Comparison of ENCODE assay signal across 20 cellular contexts in genomic region chr6:21840428-21840827, GRCh38.
A peak's percentile ranks its signal among the peaks of the same experiment; 100 is the strongest.
DNase-seq lines count a peak whose midpoint lies in the region; ATAC-seq, FAIRE-seq and TF ChIP-seq lines count a peak whose summit lies in the region.
"Had no signal": no experiment of that assay in that cellular context is flagged by ENCODE, and none has a peak within 500 bp of the region (broad histone marks: within the 10 kb centered on the region; RNA-seq: fewer than 3 reads in every experiment).

No MANE protein-coding gene starts in this region.

- H3K9ac ChIP-seq in K562 (ENCODE audit: insufficient read depth in 1 of 2, low read depth in 2 of 2, low read length in 2 of 2): no peak overlapping the region
- H3K9ac ChIP-seq: BLaER1 treated with 17β-estradiol and CSF1 and Interleukin-3, amounts not matched to agents 10 nM and 100 nM had no signal

- H3K27me3 ChIP-seq in K562 (ENCODE audit: control insufficient read depth in 2 of 2, insufficient read depth in 2 of 2, low read length in 2 of 2) (peaks cover 5 to 8% of the 10 kb centered on the region in 2 experiments; a peak in 2 of 5 replicates), upper lobe of right lung (no peaks in the 10 kb centered on the region)
- H3K27me3 ChIP-seq: BLaER1 treated with 17β-estradiol and CSF1 and Interleukin-3, amounts not matched to agents 10 nM and 100 nM; thyroid gland had no signal

- H4K20me1 ChIP-seq in K562 (replicated peaks; ENCODE audit: control insufficient read depth, insufficient read depth, low read length): no peaks in the 10 kb centered on the region
- H4K20me1 ChIP-seq: BLaER1 treated with 17β-estradiol and CSF1 and Interleukin-3, amounts not matched to agents 10 nM and 100 nM had no signal

- peak; percentile 49 for DNase-seq in EH (ENCODE audit: low read depth)
- peak; percentile 23 for DNase-seq in LHCN-M2 (ENCODE audit: low read depth)
- DNase-seq in K562 (ENCODE audit: extremely low read depth in 1 of 4, low spot score in 3 of 4): no peak
- peak; percentile 15 for DNase-seq in kidney tubule cell (ENCODE audit: low spot score)
- no peak for DNase-seq in T-helper 2 cell
- no peak for DNase-seq in NCI-H748 (lab: John Stamatoyannopoulos, UW; ENCODE audit: unreplicated experiment)
- no peak for DNase-seq in upper lobe of right lung
- DNase-seq: activated CD8-positive, alpha-beta T cell treated with anti-CD3 and anti-CD28 coated beads for 36 hours; glutamatergic neuron; H7; islet precursor cell; mucosa of descending colon; occipital lobe; stimulated activated CD4-positive, alpha-beta T cell treated with anti-CD3 and anti-CD28 coated beads, Interleukin-4, amount 100 ng/mL, for 4 hours; thyroid gland had no signal

- H3K9me3 ChIP-seq in K562 (replicated peaks; ENCODE audit: control insufficient read depth, insufficient read depth, low read depth, low read length) (no peaks in the 10 kb centered on the region), upper lobe of right lung (no peaks in the 10 kb centered on the region)
- H3K9me3 ChIP-seq: mucosa of descending colon, thyroid gland had no signal

- H3K9me1 ChIP-seq in K562 (ENCODE audit: control insufficient read depth, insufficient read depth, low read length): no peaks in the 10 kb centered on the region

- 0% methylated on average over 2 of the region's 2 CpGs for WGBS in K562 (ENCODE audit: insufficient coverage, low coverage, missing lambda C conversion rate)

- H3K4me1 ChIP-seq in K562 (replicated peaks in 1 of 2; ENCODE audit: control insufficient read depth in 2 of 2, insufficient read depth in 2 of 2, low read length in 2 of 2): no peaks in the 10 kb centered on the region
- H3K4me1 ChIP-seq in upper lobe of right lung: peaks cover 3% of the 10 kb centered on the region
- H3K4me1 ChIP-seq: thyroid gland had no signal

- TF ChIP-seq CTCF in K562 (IDR thresholded peaks at IDR 0.05 in 2 of 3, conservative IDR thresholded peaks at IDR 0.05 in 1 of 3; ENCODE audit: insufficient read depth in 2 of 3, low read depth in 1 of 3, low read length in 3 of 3) (no peak), upper lobe of right lung (IDR thresholded peaks at IDR 0.05) (no peak)

- H3K4me3 ChIP-seq in K562: no peak overlapping the region
- no peak overlapping the region for H3K4me3 ChIP-seq in upper lobe of right lung
- H3K4me3 ChIP-seq: BLaER1 treated with 17β-estradiol and CSF1 and Interleukin-3, amounts not matched to agents 10 nM and 100 nM; mucosa of descending colon; thyroid gland had no signal

- H3K36me3 ChIP-seq in K562 (ENCODE audit: control insufficient read depth, insufficient read depth, low read length) (no peaks in the 10 kb centered on the region), upper lobe of right lung (no peaks in the 10 kb centered on the region)
- H3K36me3 ChIP-seq: BLaER1 treated with 17β-estradiol and CSF1 and Interleukin-3, amounts not matched to agents 10 nM and 100 nM; thyroid gland had no signal

- CTCF ChIA-PET in K562 (lab: Yijun Ruan, JAX; ENCODE audit: low intra/inter-chr PET ratio): no interaction called here

- no peaks in the 10 kb centered on the region for H3K79me2 ChIP-seq in K562 (ENCODE audit: control insufficient read depth, insufficient read depth, low read length)

- no peak for TF ChIP-seq EP300 in K562 (IDR thresholded peaks at IDR 0.05; ENCODE audit: low read length)

- intact Hi-C loops in K562 (cut with micrococcal nuclease) (no loop called here), upper lobe of right lung (cut with DNase I) (no loop called here)

- no peak overlapping the region for H3K27ac ChIP-seq in K562 (ENCODE audit: extremely low read depth, low read depth, low read length)
- H3K27ac ChIP-seq in upper lobe of right lung: no peak overlapping the region
- H3K27ac ChIP-seq: thyroid gland had no signal

- in situ Hi-C loops in K562 (cut with MboI): no loop called here

- BruUV-seq in K562 (replicated peaks; lab: Mats Ljungman, UMichigan): no TSS peak

- no peak overlapping the region for H3K4me2 ChIP-seq in K562 (ENCODE audit: insufficient read depth, low read length)

- no peak for FAIRE-seq in K562 (lab: Jason Lieb, UNC)
- FAIRE-seq: endometrium, TTC549 had no signal

- POLR2A ChIA-PET in K562 (lab: Yijun Ruan, JAX): no interaction called here

- TF ChIP-seq POLR2A in K562 (conservative IDR thresholded peaks at IDR 0.05): no peak

- H2AFZ ChIP-seq in K562 (ENCODE audit: low read depth, low read length): no peak overlapping the region

- ATAC-seq in K562: no peak
- no peak for ATAC-seq in GM19467 (IDR thresholded peaks at IDR 0.05; ENCODE audit: unreplicated experiment)
- ATAC-seq in upper lobe of right lung: no peak
- ATAC-seq: activated CD8-positive, alpha-beta T cell treated with anti-CD3 and anti-CD28 coated beads for 36 hours; activated T-helper 17 cell treated with anti-CD3 and anti-CD28 coated beads, Interleukin-2, amount 50 U/mL, for 72 hours; mucosa of descending colon had no signal

- no peak for TF ChIP-seq RAD21 in K562 (CRISPR knock-in tag; conservative IDR thresholded peaks at IDR 0.05 in 1 of 2, IDR thresholded peaks at IDR 0.05 in 1 of 2)

TF ChIP-seq in K562, 482 proteins besides CTCF, POLR2A, EP300 and RAD21:
- TF ChIP-seq SPI1 (IDR thresholded peaks at IDR 0.05; ENCODE audit: borderline replicate concordance, low read depth, low read length): peak; percentile 57; the same call in 1 of the 2 replicates
- TF ChIP-seq ZNF583 (CRISPR knock-in tag; IDR thresholded peaks at IDR 0.05): no peak

Comparison
In these comparisons a context has a peak if more than half of its experiments do, and no peak if none do; other contexts are left out.
1. DNase-seq: peak in EH (single experiment), LHCN-M2 (single experiment) and kidney tubule cell (single experiment); none in K562 (0 of 4), T-helper 2 cell (0 of 5), NCI-H748 (single experiment) and upper lobe of right lung (single experiment).